In genomic region chr16:49956915-49957314, GRCh38 we compare ENCODE assay signal across 24 cellular contexts.
"Had no signal": no experiment of that assay in that cellular context is flagged by ENCODE, and none has a peak within 500 bp of the region (broad histone marks: within the 10 kb centered on the region; RNA-seq: fewer than 3 reads in every experiment).

No MANE protein-coding gene starts in this region.

- H3K4me1 ChIP-seq: colonic mucosa, gastrocnemius medialis had no signal

- H3K27ac Mint-ChIP-seq: dendritic cell treated with granulocyte-macrophage colony-stimulating factor and Interleukin-4, amounts not matched to agents 40 ng/mL and 50 ng/mL, for 4 days; effector memory CD8-positive, alpha-beta T cell; endodermal cell; mesothelial cell of epicardium; naive B cell had no signal

- H3K36me3 ChIP-seq: colonic mucosa, esophagus squamous epithelium, gastrocnemius medialis, heart right ventricle, left lung, lower lobe of right lung had no signal

- H3K36me3 Mint-ChIP-seq: mesothelial cell of epicardium, naive B cell had no signal

- H3K27me3 ChIP-seq: colonic mucosa, gastrocnemius medialis, left lung had no signal

- H3K4me1 Mint-ChIP-seq: naive B cell had no signal

- H3K9me3 Mint-ChIP-seq: dendritic cell treated with granulocyte-macrophage colony-stimulating factor and Interleukin-4, amounts not matched to agents 40 ng/mL and 50 ng/mL, for 4 days; effector memory CD8-positive, alpha-beta T cell; endodermal cell; mesothelial cell of epicardium; naive B cell had no signal

- H3K27ac ChIP-seq: colonic mucosa, epithelial cell of prostate, esophagus squamous epithelium, gastrocnemius medialis, heart right ventricle, left lung, lower lobe of right lung had no signal

- DNase-seq: colonic mucosa; cortex of kidney; effector CD8-positive, alpha-beta T cell; effector memory CD8-positive, alpha-beta T cell; endodermal cell; erythroblast; esophagus squamous epithelium; foreskin fibroblast; foreskin melanocyte; gastrocnemius medialis; glutamatergic neuron; heart right ventricle; hippocampal formation; left cardiac atrium; left lung; left ventricle myocardium superior; lower lobe of right lung; mesenchymal stem cell; mucosa of descending colon; naive B cell had no signal

- H3K9me3 ChIP-seq: colonic mucosa, esophagus squamous epithelium, gastrocnemius medialis, heart right ventricle, left lung, lower lobe of right lung, mucosa of descending colon had no signal

- H3K4me3 Mint-ChIP-seq: dendritic cell treated with granulocyte-macrophage colony-stimulating factor and Interleukin-4, amounts not matched to agents 40 ng/mL and 50 ng/mL, for 4 days; effector memory CD8-positive, alpha-beta T cell; endodermal cell; mesothelial cell of epicardium had no signal

- H3K4me3 ChIP-seq: colonic mucosa, esophagus squamous epithelium, gastrocnemius medialis, heart right ventricle, left lung, lower lobe of right lung, mucosa of descending colon had no signal

- ATAC-seq: effector memory CD8-positive, alpha-beta T cell; esophagus mucosa; gastrocnemius medialis; heart right ventricle; left cardiac atrium; left lung; left ventricle myocardium superior; lower lobe of right lung; mucosa of descending colon had no signal
